Comparison of ENCODE assay signal across 8 cellular contexts in genomic region chr9:74952281-74953151, GRCh38. TPM values are rescaled to one million over a fixed set of nuclear protein-coding genes. Genes with fewer than 3 reads are reported as not detected.
A peak's percentile ranks its signal among the peaks of the same experiment; 100 is the strongest.
DNase-seq lines count a peak whose midpoint lies in the region; ATAC-seq, FAIRE-seq and TF ChIP-seq lines count a peak whose summit lies in the region.

C9orf40 (minus strand) TSS chr9:74952912; CDS start chr9:74952611, 301 bp downstream.

- H3K4me1 Mint-ChIP-seq in activated naive CD4-positive, alpha-beta T cell treated with anti-CD3 and anti-CD28 coated beads, Interleukin-2, amount 50 U/mL, for 24 hours: peaks cover 21% of the 10 kb centered on the region

- ATAC-seq in HG02642 (IDR thresholded peaks at IDR 0.05; ENCODE audit: poor library complexity, unreplicated experiment): peak; percentile 94
- peak; percentile 96 for ATAC-seq in SK-N-SH treated with all-trans-retinoic acid at 6 μM for 48 hours
- ATAC-seq in pancreas: peak; percentile 97 to 99 (median 98)

- H3K36me3 ChIP-seq in pancreas (no peaks in the 10 kb centered on the region), tibial artery (no peaks in the 10 kb centered on the region)

- peak within 1 kb of the TSS; percentile 98 for H3K4me3 Mint-ChIP-seq in activated naive CD4-positive, alpha-beta T cell treated with anti-CD3 and anti-CD28 coated beads, Interleukin-2, amount 50 U/mL, for 24 hours

- H3K4me3 ChIP-seq in pancreas (peak within 1 kb of the TSS; percentile 47 to 94 (median 94)), tibial artery (peak within 1 kb of the TSS; percentile 89 to 93)

- H3K27ac ChIP-seq in pancreas (peak within 1 kb of the TSS; percentile 80 to 96 (median 94)), tibial artery (peak within 1 kb of the TSS; percentile 98)

- peak within 1 kb of the TSS; percentile 94 for H3K27ac Mint-ChIP-seq in activated naive CD4-positive, alpha-beta T cell treated with anti-CD3 and anti-CD28 coated beads, Interleukin-2, amount 50 U/mL, for 24 hours

- H3K27me3 Mint-ChIP-seq in activated naive CD4-positive, alpha-beta T cell treated with anti-CD3 and anti-CD28 coated beads, Interleukin-2, amount 50 U/mL, for 24 hours: no peaks in the 10 kb centered on the region

- intact Hi-C loops in head of caudate nucleus (cut with DNase I) (loop anchor here (2.0 to 5.0 kb wide), 3 partner anchors 75 to 175 kb away; partner anchors contain the start of gene CARNMT1), pancreas (cut with DNase I) (no loop called here), tibial artery (cut with DNase I; ENCODE audit: low total_unique reads) (loop anchor here (5.0 kb wide), 2 partner anchors 75 to 135 kb away; partner anchors contain the start of genes CARNMT1, NMRK1 and OSTF1)

- WGBS in pancreas, 2 donors: 0% methylated on average over 68 to 112 of the region's 112 CpGs

- peaks cover 3% of the 10 kb centered on the region for H3K36me3 Mint-ChIP-seq in activated naive CD4-positive, alpha-beta T cell treated with anti-CD3 and anti-CD28 coated beads, Interleukin-2, amount 50 U/mL, for 24 hours

- no peaks in the 10 kb centered on the region for H3K4me1 ChIP-seq in pancreas
- H3K4me1 ChIP-seq in tibial artery: peaks cover 0 to 7% (median 3%) of the 10 kb centered on the region in 4 donors

- no peaks in the 10 kb centered on the region for H3K9me3 Mint-ChIP-seq in activated naive CD4-positive, alpha-beta T cell treated with anti-CD3 and anti-CD28 coated beads, Interleukin-2, amount 50 U/mL, for 24 hours

- H3K27me3 ChIP-seq in pancreas (no peaks in the 10 kb centered on the region), tibial artery (no peaks in the 10 kb centered on the region)

- DNase-seq in NCI-H1092 treated with DMSO at 0.1 percent for 48 hours (lab: John Stamatoyannopoulos, UW): peak; percentile 84
- DNase-seq in head of caudate nucleus: peak; percentile 72 to 95 (median 91)
- DNase-seq in pancreas: peak; percentile 87 to 98 (median 92)
- peak; percentile 85 to 92 for DNase-seq in tibial artery

- FAIRE-seq in pancreas (lab: Jason Lieb, UNC): no peak

- no peaks in the 10 kb centered on the region for H3K9me3 ChIP-seq in pancreas
- no peaks in the 10 kb centered on the region for H3K9me3 ChIP-seq in tibial artery

- TF ChIP-seq CTCF in GM12872 (IDR thresholded peaks at IDR 0.05; ENCODE audit: insufficient read depth, low read depth, low read length) (peak; percentile 87), pancreas (IDR thresholded peaks at IDR 0.05) (peak; percentile 67 to 84 (median 78)), tibial artery (IDR thresholded peaks at IDR 0.05) (peak; percentile 78 to 83)

TF ChIP-seq in SK-N-SH treated with all-trans-retinoic acid at 6 μM for 48 hours, 23 proteins besides CTCF, POLR2A, EP300 and RAD21:
- TF ChIP-seq OSR1 (CRISPR knock-in tag; IDR thresholded peaks at IDR 0.05) (no peak), ZFP30 (CRISPR knock-in tag; IDR thresholded peaks at IDR 0.05) (no peak), ESRRG (CRISPR knock-in tag; IDR thresholded peaks at IDR 0.05) (no peak)
TF ChIP-seq in SK-N-SH treated with all-trans-retinoic acid at 6 μM for 48 hours: peak in this region for 0.

RNA-seq across cellular contexts. Expression of gene C9orf40, which starts in this region (rescaled TPM):
- total RNA-seq in pancreas: 1 to 10 TPM in 5 of 6 donors, under 1 TPM in 1; 0.69 to 2.3 (median 1.1) TPM
- polyA plus RNA-seq in pancreas: 1 to 10 TPM; 1.3 to 1.5 TPM

Comparison
In these comparisons a context has a peak if more than half of its experiments do, and no peak if none do; other contexts are left out.
1. Peak in every context shown above with its lines: DNase-seq, ATAC-seq, H3K4me3 ChIP-seq and H3K27ac ChIP-seq.
2. intact Hi-C loops: an anchor here in head of caudate nucleus (2.0 to 5.0 kb wide) and tibial artery (5.0 kb wide); none called in pancreas.